38 cellular contexts compared by ENCODE assay signal in genomic region chr17:73269791-73270190, GRCh38. TPM values are rescaled to one million over a fixed set of nuclear protein-coding genes. Genes with fewer than 3 reads are reported as not detected.
"Had no signal": no experiment of that assay in that cellular context is flagged by ENCODE, and none has a peak within 500 bp of the region (broad histone marks: within the 10 kb centered on the region; RNA-seq: fewer than 3 reads in every experiment).

No MANE protein-coding gene starts in this region.

- H3K36me3 ChIP-seq: MG63 had no signal

- H3K4me3 ChIP-seq: MG63 had no signal

- H3K9me3 ChIP-seq: MG63 had no signal

- DNase-seq: Karpas-422, Kasumi-1, MG63, MM.1S, MV-4-11, NCI-H1048, NCI-H1092, NCI-H1092 treated with DMSO at 0.1 percent for 48 hours, NCI-H1105, NCI-H1105 treated with DMSO at 0.1 percent for 48 hours, NCI-H1417, NCI-H1417 treated with DMSO at 0.1 percent for 48 hours, NCI-H1436, NCI-H1436 treated with DMSO at 0.1 percent for 48 hours, NCI-H146, NCI-H1694, NCI-H1694 treated with DMSO at 0.1 percent for 48 hours, NCI-H187, NCI-H187 treated with DMSO at 0.1 percent for 48 hours, NCI-H1930, NCI-H2029, NCI-H2029 treated with DMSO at 0.1 percent for 48 hours, NCI-H2081, NCI-H2081 treated with DMSO at 0.1 percent for 48 hours, NCI-H2107, NCI-H2171, NCI-H2171 treated with DMSO at 0.1 percent for 48 hours, NCI-H2227 treated with DMSO at 0.1 percent for 48 hours, NCI-H226, NCI-H345, NCI-H446, NCI-H446 treated with DMSO at 0.1 percent for 48 hours, NCI-H510A, NCI-H510A treated with DMSO at 0.1 percent for 48 hours had no signal

- H3K27me3 ChIP-seq: MG63 had no signal

RNA-seq across cellular contexts. Expression of gene CPSF4L, which starts 8.1 kb away (rescaled TPM):
- total RNA-seq: LHCN-M2, M059J, MCF 10A, NCI-H460 had no signal
